1 cellular context compared by ENCODE assay signal in genomic region chr6:13830803-13831202, GRCh38.
TF ChIP-seq lines count a peak whose summit lies in the region.

No MANE protein-coding gene starts in this region.

TF ChIP-seq in GM12878, 131 proteins besides CTCF, POLR2A, EP300 and RAD21 (continues in another document):
- TF ChIP-seq MEF2B (IDR thresholded peaks at IDR 0.05; ENCODE audit: partially characterized antibody, poor library complexity, severe bottlenecking), result peak; percentile 27
- TF ChIP-seq, protein P1, sequence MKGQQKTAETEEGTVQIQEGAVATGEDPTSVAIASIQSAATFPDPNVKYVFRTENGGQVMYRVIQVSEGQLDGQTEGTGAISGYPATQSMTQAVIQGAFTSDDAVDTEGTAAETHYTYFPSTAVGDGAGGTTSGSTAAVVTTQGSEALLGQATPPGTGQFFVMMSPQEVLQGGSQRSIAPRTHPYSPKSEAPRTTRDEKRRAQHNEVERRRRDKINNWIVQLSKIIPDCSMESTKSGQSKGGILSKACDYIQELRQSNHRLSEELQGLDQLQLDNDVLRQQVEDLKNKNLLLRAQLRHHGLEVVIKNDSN (IDR thresholded peaks at IDR 0.05; ENCODE audit: borderline replicate concordance, extremely low read length, insufficient read depth, low read depth, low read length), result no peak
- TF ChIP-seq CREM (IDR thresholded peaks at IDR 0.05; ENCODE audit: low read depth), result peak; percentile 10; the same call in 1 of the 2 replicates
- peak; percentile 63 for TF ChIP-seq RUNX3 (IDR thresholded peaks at IDR 0.05; ENCODE audit: low read length)
- no peak for TF ChIP-seq ZBTB40 (IDR thresholded peaks at IDR 0.05; ENCODE audit: borderline replicate concordance)
- TF ChIP-seq NBN (IDR thresholded peaks at IDR 0.05), result no peak
- no peak for TF ChIP-seq RB1 (IDR thresholded peaks at IDR 0.05; ENCODE audit: borderline replicate concordance)
- TF ChIP-seq IRF5 (IDR thresholded peaks at IDR 0.05; ENCODE audit: borderline replicate concordance), result no peak
- TF ChIP-seq ZNF217 (IDR thresholded peaks at IDR 0.05), result no peak
- TF ChIP-seq, protein P2, sequence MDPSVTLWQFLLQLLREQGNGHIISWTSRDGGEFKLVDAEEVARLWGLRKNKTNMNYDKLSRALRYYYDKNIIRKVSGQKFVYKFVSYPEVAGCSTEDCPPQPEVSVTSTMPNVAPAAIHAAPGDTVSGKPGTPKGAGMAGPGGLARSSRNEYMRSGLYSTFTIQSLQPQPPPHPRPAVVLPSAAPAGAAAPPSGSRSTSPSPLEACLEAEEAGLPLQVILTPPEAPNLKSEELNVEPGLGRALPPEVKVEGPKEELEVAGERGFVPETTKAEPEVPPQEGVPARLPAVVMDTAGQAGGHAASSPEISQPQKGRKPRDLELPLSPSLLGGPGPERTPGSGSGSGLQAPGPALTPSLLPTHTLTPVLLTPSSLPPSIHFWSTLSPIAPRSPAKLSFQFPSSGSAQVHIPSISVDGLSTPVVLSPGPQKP (IDR thresholded peaks at IDR 0.05; ENCODE audit: low read depth, low read length), result no peak
- TF ChIP-seq HDGF (IDR thresholded peaks at IDR 0.05), result no peak
- TF ChIP-seq IKZF2 (IDR thresholded peaks at IDR 0.05), result no peak
- TF ChIP-seq MXI1 (IDR thresholded peaks at IDR 0.05; ENCODE audit: low read depth, low read length), result no peak
- no peak for TF ChIP-seq SMC3 (IDR thresholded peaks at IDR 0.05; ENCODE audit: borderline replicate concordance, low read length)
- TF ChIP-seq KAT2A (conservative IDR thresholded peaks at IDR 0.05; ENCODE audit: control insufficient read depth, low read depth, low read length), result no peak
- no peak for TF ChIP-seq FOXK2 (IDR thresholded peaks at IDR 0.05)
- no peak for TF ChIP-seq PRDM15 (CRISPR knock-in tag; IDR thresholded peaks at IDR 0.05)
- peak; percentile 50; the same call in 1 of the 2 replicates for TF ChIP-seq BCL11A (IDR thresholded peaks at IDR 0.05; ENCODE audit: low read depth, low read length)
- no peak for TF ChIP-seq ZNF687 (IDR thresholded peaks at IDR 0.05)
- no peak for TF ChIP-seq SMAD1 (IDR thresholded peaks at IDR 0.05; ENCODE audit: low read depth, partially characterized antibody)
- TF ChIP-seq NFYA (IDR thresholded peaks at IDR 0.05; ENCODE audit: borderline replicate concordance, low read depth, low read length), result no peak
- no peak for TF ChIP-seq MYB (IDR thresholded peaks at IDR 0.05; ENCODE audit: borderline replicate concordance, low read depth, low read length)
- no peak for TF ChIP-seq LARP7 (IDR thresholded peaks at IDR 0.05)
- no peak for TF ChIP-seq RCOR1 (conservative IDR thresholded peaks at IDR 0.05; ENCODE audit: low read depth, low read length)
- TF ChIP-seq ASH2L (IDR thresholded peaks at IDR 0.05; ENCODE audit: borderline replicate concordance, low read depth), result no peak
- TF ChIP-seq STAT1 (conservative IDR thresholded peaks at IDR 0.05), result no peak
- TF ChIP-seq, protein P3, sequence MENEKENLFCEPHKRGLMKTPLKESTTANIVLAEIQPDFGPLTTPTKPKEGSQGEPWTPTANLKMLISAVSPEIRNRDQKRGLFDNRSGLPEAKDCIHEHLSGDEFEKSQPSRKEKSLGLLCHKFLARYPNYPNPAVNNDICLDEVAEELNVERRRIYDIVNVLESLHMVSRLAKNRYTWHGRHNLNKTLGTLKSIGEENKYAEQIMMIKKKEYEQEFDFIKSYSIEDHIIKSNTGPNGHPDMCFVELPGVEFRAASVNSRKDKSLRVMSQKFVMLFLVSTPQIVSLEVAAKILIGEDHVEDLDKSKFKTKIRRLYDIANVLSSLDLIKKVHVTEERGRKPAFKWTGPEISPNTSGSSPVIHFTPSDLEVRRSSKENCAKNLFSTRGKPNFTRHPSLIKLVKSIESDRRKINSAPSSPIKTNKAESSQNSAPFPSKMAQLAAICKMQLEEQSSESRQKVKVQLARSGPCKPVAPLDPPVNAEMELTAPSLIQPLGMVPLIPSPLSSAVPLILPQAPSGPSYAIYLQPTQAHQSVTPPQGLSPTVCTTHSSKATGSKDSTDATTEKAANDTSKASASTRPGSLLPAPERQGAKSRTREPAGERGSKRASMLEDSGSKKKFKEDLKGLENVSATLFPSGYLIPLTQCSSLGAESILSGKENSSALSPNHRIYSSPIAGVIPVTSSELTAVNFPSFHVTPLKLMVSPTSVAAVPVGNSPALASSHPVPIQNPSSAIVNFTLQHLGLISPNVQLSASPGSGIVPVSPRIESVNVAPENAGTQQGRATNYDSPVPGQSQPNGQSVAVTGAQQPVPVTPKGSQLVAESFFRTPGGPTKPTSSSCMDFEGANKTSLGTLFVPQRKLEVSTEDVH (IDR thresholded peaks at IDR 0.05; ENCODE audit: low read depth, partially characterized antibody), result no peak
- no peak for TF ChIP-seq CHD4 (IDR thresholded peaks at IDR 0.05)
- TF ChIP-seq JUNB (IDR thresholded peaks at IDR 0.05), result peak; percentile 45
- no peak for TF ChIP-seq HSF1 (IDR thresholded peaks at IDR 0.05; ENCODE audit: low read depth, low read length)
- TF ChIP-seq BMI1 (IDR thresholded peaks at IDR 0.05; ENCODE audit: borderline replicate concordance), result no peak
- no peak for TF ChIP-seq POLR2AphosphoS2 (IDR thresholded peaks at IDR 0.05; ENCODE audit: low read depth, low read length)
- TF ChIP-seq, protein P4, sequence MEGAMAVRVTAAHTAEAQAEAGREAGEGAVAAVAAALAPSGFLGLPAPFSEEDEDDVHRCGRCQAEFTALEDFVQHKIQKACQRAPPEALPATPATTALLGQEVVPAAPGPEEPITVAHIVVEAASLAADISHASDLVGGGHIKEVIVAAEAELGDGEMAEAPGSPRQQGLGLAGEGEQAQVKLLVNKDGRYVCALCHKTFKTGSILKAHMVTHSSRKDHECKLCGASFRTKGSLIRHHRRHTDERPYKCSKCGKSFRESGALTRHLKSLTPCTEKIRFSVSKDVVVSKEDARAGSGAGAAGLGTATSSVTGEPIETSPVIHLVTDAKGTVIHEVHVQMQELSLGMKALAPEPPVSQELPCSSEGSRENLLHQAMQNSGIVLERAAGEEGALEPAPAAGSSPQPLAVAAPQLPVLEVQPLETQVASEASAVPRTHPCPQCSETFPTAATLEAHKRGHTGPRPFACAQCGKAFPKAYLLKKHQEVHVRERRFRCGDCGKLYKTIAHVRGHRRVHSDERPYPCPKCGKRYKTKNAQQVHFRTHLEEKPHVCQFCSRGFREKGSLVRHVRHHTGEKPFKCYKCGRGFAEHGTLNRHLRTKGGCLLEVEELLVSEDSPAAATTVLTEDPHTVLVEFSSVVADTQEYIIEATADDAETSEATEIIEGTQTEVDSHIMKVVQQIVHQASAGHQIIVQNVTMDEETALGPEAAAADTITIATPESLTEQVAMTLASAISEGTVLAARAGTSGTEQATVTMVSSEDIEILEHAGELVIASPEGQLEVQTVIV (IDR thresholded peaks at IDR 0.05; ENCODE audit: borderline replicate concordance, partially characterized antibody), result no peak
- no peak for TF ChIP-seq TCF12 (IDR thresholded peaks at IDR 0.05; ENCODE audit: low read depth, low read length)
- TF ChIP-seq ZNF207 (IDR thresholded peaks at IDR 0.05; ENCODE audit: borderline replicate concordance), result no peak
